Comparison of ENCODE assay signal across 1 cellular context in the genomic region with DNA sequence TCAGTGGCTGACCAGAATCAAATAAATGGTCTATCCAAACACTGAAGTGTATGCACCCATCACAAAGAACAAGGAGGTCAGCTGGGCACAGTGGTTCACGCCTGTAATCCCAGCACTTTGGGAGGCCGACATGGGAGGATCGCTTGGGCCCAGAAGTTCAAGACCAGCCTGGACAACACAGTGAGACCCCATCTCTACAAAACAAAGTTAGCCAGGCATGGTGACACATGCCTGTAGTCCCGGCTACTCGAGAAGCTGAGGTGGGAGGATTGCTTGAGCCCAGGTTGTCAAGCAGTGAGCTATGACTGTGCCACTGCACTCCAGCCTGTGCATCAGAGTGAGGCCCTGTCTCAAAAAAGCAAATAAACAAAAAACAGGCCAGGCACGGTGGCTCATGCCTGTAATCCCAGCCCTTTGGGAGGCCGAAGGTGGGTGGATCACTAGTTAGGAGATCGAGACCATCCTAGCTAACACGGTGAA.
TF ChIP-seq lines count a peak whose summit lies in the region.

No MANE protein-coding gene starts in this region.

TF ChIP-seq in GM23338, 12 proteins besides CTCF, POLR2A, EP300 and RAD21 (continued from another document):
- TF ChIP-seq, protein P1, sequence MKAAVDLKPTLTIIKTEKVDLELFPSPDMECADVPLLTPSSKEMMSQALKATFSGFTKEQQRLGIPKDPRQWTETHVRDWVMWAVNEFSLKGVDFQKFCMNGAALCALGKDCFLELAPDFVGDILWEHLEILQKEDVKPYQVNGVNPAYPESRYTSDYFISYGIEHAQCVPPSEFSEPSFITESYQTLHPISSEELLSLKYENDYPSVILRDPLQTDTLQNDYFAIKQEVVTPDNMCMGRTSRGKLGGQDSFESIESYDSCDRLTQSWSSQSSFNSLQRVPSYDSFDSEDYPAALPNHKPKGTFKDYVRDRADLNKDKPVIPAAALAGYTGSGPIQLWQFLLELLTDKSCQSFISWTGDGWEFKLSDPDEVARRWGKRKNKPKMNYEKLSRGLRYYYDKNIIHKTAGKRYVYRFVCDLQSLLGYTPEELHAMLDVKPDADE (IDR thresholded peaks at IDR 0.05): no peak
- no peak for TF ChIP-seq ZNF114 (CRISPR knock-in tag; IDR thresholded peaks at IDR 0.05)
TF ChIP-seq in GM23338: peak in this region for 0.
